13 cellular contexts compared by ENCODE assay signal in genomic region chr21:45153358-45154318, GRCh38.
DNase-seq lines count a peak whose midpoint lies in the region; ATAC-seq and TF ChIP-seq lines count a peak whose summit lies in the region.
"Had no signal": no experiment of that assay in that cellular context is flagged by ENCODE, and none has a peak within 500 bp of the region (broad histone marks: within the 10 kb centered on the region; RNA-seq: fewer than 3 reads in every experiment).

No MANE protein-coding gene starts in this region.

- peak overlapping the region; percentile 73 to 98 (median 90); a peak in 21 of 22 replicates for H3K4me2 ChIP-seq in BLaER1 treated with 17β-estradiol and CSF1 and Interleukin-3, amounts not matched to agents 10 nM and 100 nM

- H3K4me3 Mint-ChIP-seq in activated T-helper 2 cell treated with anti-CD3 and anti-CD28 coated beads, Interferon-gamma antibody, Interleukin-2, Interleukin-4, amounts not matched to agents 10 μg/mL and 5 μg/mL and 100 μg/mL, durations not matched to agents 14 hours and 24 hours and 36 hours (ENCODE audit: low read depth): peak overlapping the region; percentile 81
- no peak overlapping the region for H3K4me3 Mint-ChIP-seq in mesothelial cell of epicardium

- no peak for TF ChIP-seq CTCF in HL-60 (IDR thresholded peaks at IDR 0.05; ENCODE audit: insufficient read depth, low read length)
- no peak for TF ChIP-seq CTCF in mesothelial cell of epicardium (IDR thresholded peaks at IDR 0.05; ENCODE audit: unreplicated experiment)

- H4K20me1 ChIP-seq in BLaER1 treated with 17β-estradiol and CSF1 and Interleukin-3, amounts not matched to agents 10 nM and 100 nM: peaks cover 0 to 71% (median 51%) of the 10 kb centered on the region in 11 experiments; a peak in 18 of 22 replicates

- H3K27ac Mint-ChIP-seq in activated T-helper 2 cell treated with anti-CD3 and anti-CD28 coated beads, Interferon-gamma antibody, Interleukin-2, Interleukin-4, amounts not matched to agents 10 μg/mL and 5 μg/mL and 100 μg/mL, durations not matched to agents 14 hours and 24 hours and 36 hours: peak overlapping the region; percentile 56
- peak overlapping the region; percentile 73 for H3K27ac Mint-ChIP-seq in mesothelial cell of epicardium

- H3K9me3 Mint-ChIP-seq in activated T-helper 2 cell treated with anti-CD3 and anti-CD28 coated beads, Interferon-gamma antibody, Interleukin-2, Interleukin-4, amounts not matched to agents 10 μg/mL and 5 μg/mL and 100 μg/mL, durations not matched to agents 14 hours and 24 hours and 36 hours: peaks cover 8% of the 10 kb centered on the region
- no peaks in the 10 kb centered on the region for H3K9me3 Mint-ChIP-seq in mesothelial cell of epicardium

- no peak for ATAC-seq in HG03097 (IDR thresholded peaks at IDR 0.05; ENCODE audit: low FRiP score, unreplicated experiment)
- ATAC-seq in GM18520 (IDR thresholded peaks at IDR 0.05; ENCODE audit: unreplicated experiment): no peak
- ATAC-seq in HG03520 (IDR thresholded peaks at IDR 0.05; ENCODE audit: unreplicated experiment): no peak

- H3K27me3 Mint-ChIP-seq in activated T-helper 2 cell treated with anti-CD3 and anti-CD28 coated beads, Interferon-gamma antibody, Interleukin-2, Interleukin-4, amounts not matched to agents 10 μg/mL and 5 μg/mL and 100 μg/mL, durations not matched to agents 14 hours and 24 hours and 36 hours (ENCODE audit: low read depth): no peaks in the 10 kb centered on the region
- H3K27me3 Mint-ChIP-seq in mesothelial cell of epicardium (ENCODE audit: low read depth): no peaks in the 10 kb centered on the region

- H3K4me1 Mint-ChIP-seq in activated T-helper 2 cell treated with anti-CD3 and anti-CD28 coated beads, Interferon-gamma antibody, Interleukin-2, Interleukin-4, amounts not matched to agents 10 μg/mL and 5 μg/mL and 100 μg/mL, durations not matched to agents 14 hours and 24 hours and 36 hours (ENCODE audit: low read depth): peaks cover 38% of the 10 kb centered on the region
- peaks cover 26% of the 10 kb centered on the region for H3K4me1 Mint-ChIP-seq in mesothelial cell of epicardium

- H3K27ac ChIP-seq in BLaER1 treated with 17β-estradiol and CSF1 and Interleukin-3, amounts not matched to agents 10 nM and 100 nM: no peak overlapping the region
- peak overlapping the region; percentile 71 for H3K27ac ChIP-seq in HL-60 (replicated peaks)

- peaks cover 31% of the 10 kb centered on the region for H3K36me3 Mint-ChIP-seq in activated T-helper 2 cell treated with anti-CD3 and anti-CD28 coated beads, Interferon-gamma antibody, Interleukin-2, Interleukin-4, amounts not matched to agents 10 μg/mL and 5 μg/mL and 100 μg/mL, durations not matched to agents 14 hours and 24 hours and 36 hours (ENCODE audit: low read depth)
- no peaks in the 10 kb centered on the region for H3K36me3 Mint-ChIP-seq in mesothelial cell of epicardium

- peaks cover 35 to 64% (median 50%) of the 10 kb centered on the region in 10 experiments for H3K4me1 ChIP-seq in BLaER1 treated with 17β-estradiol and CSF1 and Interleukin-3, amounts not matched to agents 10 nM and 100 nM

- peak overlapping the region in 2 of 11 experiments; percentile 27 to 35; a peak in 1 of 22 replicates for H3K9ac ChIP-seq in BLaER1 treated with 17β-estradiol and CSF1 and Interleukin-3, amounts not matched to agents 10 nM and 100 nM

- peaks cover 0 to 12% (median under 1%) of the 10 kb centered on the region in 11 experiments; a peak in 7 of 22 replicates for H3K27me3 ChIP-seq in BLaER1 treated with 17β-estradiol and CSF1 and Interleukin-3, amounts not matched to agents 10 nM and 100 nM
- no peaks in the 10 kb centered on the region for H3K27me3 ChIP-seq in HL-60 (ENCODE audit: insufficient read depth, poor library complexity, severe bottlenecking)

- DNase-seq in HL-60 (ENCODE audit: low read depth in 1 of 2, low spot score in 1 of 2) (peak in 1 of 2 experiments; percentile 59), mesothelial cell of epicardium (ENCODE audit: low spot score in 2 of 2, unreplicated experiment in 2 of 2) (no peak), NCI-H446 (lab: John Stamatoyannopoulos, UW) (no peak)
- DNase-seq in activated T-helper 2 cell treated with anti-CD3 and anti-CD28 coated beads, Interferon-gamma antibody, Interleukin-2, Interleukin-4, amounts not matched to agents 10 μg/mL and 5 μg/mL and 100 μg/mL, durations not matched to agents 14 hours and 24 hours and 36 hours (ENCODE audit: low spot score): no peak
- DNase-seq: activated gamma-delta T cell treated with Interleukin-2 at 50 U/mL for 16 hours; effector CD8-positive, alpha-beta T cell; NCI-H82; stimulated activated naive CD4-positive, alpha-beta T cell treated with Interleukin-2 at 50 U/mL for 16 hours; T1000 had no signal

- intact Hi-C loops in activated T-helper 2 cell treated with anti-CD3 and anti-CD28 coated beads, Interferon-gamma antibody, Interleukin-2, Interleukin-4, amounts not matched to agents 10 μg/mL and 5 μg/mL and 100 μg/mL, durations not matched to agents 14 hours and 24 hours and 36 hours (cut with micrococcal nuclease): loop anchor here (1.0 to 10.0 kb wide), 3 partner anchors 75 to 661 kb away; partner anchors contain the start of gene POFUT2

- H3K9me3 ChIP-seq in BLaER1 treated with 17β-estradiol and CSF1 and Interleukin-3, amounts not matched to agents 10 nM and 100 nM (replicated peaks in 1 of 11): peaks cover 14 to 35% (median 26%) of the 10 kb centered on the region in 11 experiments; a peak in 21 of 22 replicates

- H3K36me3 ChIP-seq in BLaER1 treated with 17β-estradiol and CSF1 and Interleukin-3, amounts not matched to agents 10 nM and 100 nM: peaks cover 3 to 42% (median 25%) of the 10 kb centered on the region in 11 experiments; a peak in 18 of 22 replicates

- H3K4me3 ChIP-seq in BLaER1 treated with 17β-estradiol and CSF1 and Interleukin-3, amounts not matched to agents 10 nM and 100 nM: peak overlapping the region in 5 of 10 experiments; percentile 25 to 41 (median 35); a peak in 1 of 20 replicates
- H3K4me3 ChIP-seq in HL-60 (replicated peaks; ENCODE audit: insufficient read depth, low read length): peak overlapping the region; percentile 24
